12 cellular contexts compared by ENCODE assay signal in the genomic region with DNA sequence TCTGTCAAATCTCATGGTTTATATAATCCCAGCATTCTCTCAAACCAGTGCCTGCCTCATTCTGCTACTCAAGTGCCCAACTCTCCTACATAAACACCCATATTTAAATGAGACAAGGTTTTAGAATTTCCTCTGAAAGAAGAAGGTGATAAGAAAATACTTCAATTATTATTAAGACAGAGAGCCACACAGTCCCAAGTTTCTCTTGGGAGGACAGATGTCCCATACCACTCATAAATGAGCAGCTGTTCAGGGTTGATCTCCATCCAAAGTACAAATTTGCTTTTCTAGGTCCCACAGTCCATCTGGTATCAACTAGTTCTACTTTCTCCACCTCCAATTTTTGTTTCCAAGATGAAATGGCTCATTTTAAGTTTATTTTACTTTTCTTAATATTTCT. TPM values are rescaled to one million over a fixed set of nuclear protein-coding genes. Genes with fewer than 3 reads are reported as not detected.
DNase-seq lines count a peak whose midpoint lies in the region; ATAC-seq, FAIRE-seq and TF ChIP-seq lines count a peak whose summit lies in the region.
"Had no signal": no experiment of that assay in that cellular context is flagged by ENCODE, and none has a peak within 500 bp of the region (broad histone marks: within the 10 kb centered on the region; RNA-seq: fewer than 3 reads in every experiment).

No MANE protein-coding gene starts in this region.

- H3K27me3 ChIP-seq in left ventricle myocardium inferior (ENCODE audit: low read depth) (no peaks in the 10 kb centered on the region), pancreas (no peaks in the 10 kb centered on the region)

- no peaks in the 10 kb centered on the region for H3K36me3 Mint-ChIP-seq in natural killer cell
- H3K36me3 Mint-ChIP-seq in natural killer cell treated with Interleukin-12 subunit alpha and Interleukin-12 subunit beta and Interleukin-15 and Interleukin-18, amount 100 ng/mL, for 72 hours: peaks cover 4% of the 10 kb centered on the region
- H3K36me3 Mint-ChIP-seq in nephron progenitor cell (ENCODE audit: low read depth): peaks cover 51% of the 10 kb centered on the region
- H3K36me3 Mint-ChIP-seq in HFFc6 (ENCODE audit: low read depth): 0 out of 2 replicates have a peak, but pooled peaks cover 4% of the 10 kb centered on the region

- intact Hi-C loops in natural killer cell (cut with micrococcal nuclease) (no loop called here), left ventricle myocardium inferior (cut with micrococcal nuclease) (loop anchor here (10.0 kb wide), 1 partner anchor 56 kb away; a partner anchor contains a TSS), pancreas (cut with DNase I) (loop anchor here in 2 of 3 donors (5.0 to 10.0 kb wide), 3 partner anchors 44 to 146 kb away; a partner anchor contains a TSS)

- no peak overlapping the region for H3K4me3 ChIP-seq in left ventricle myocardium inferior
- H3K4me3 ChIP-seq in pancreas: no peak overlapping the region
- H3K4me3 ChIP-seq: prostate gland had no signal

- H3K4me3 Mint-ChIP-seq in natural killer cell (no peak overlapping the region), nephron progenitor cell (no peak overlapping the region), HFFc6 (no peak overlapping the region)
- no peak overlapping the region for H3K4me3 Mint-ChIP-seq in natural killer cell treated with Interleukin-12 subunit alpha and Interleukin-12 subunit beta and Interleukin-15 and Interleukin-18, amount 100 ng/mL, for 72 hours
- H3K4me3 Mint-ChIP-seq: activated CD4-positive, alpha-beta T cell treated with anti-CD3 and anti-CD28 coated beads for 36 hours had no signal

- no peak for DNase-seq in natural killer cell
- no peak for DNase-seq in natural killer cell treated with Interleukin-12 subunit alpha and Interleukin-12 subunit beta and Interleukin-15 and Interleukin-18, amount 100 ng/mL, for 72 hours (ENCODE audit: low spot score)
- no peak for DNase-seq in left ventricle myocardium inferior
- DNase-seq in nephron progenitor cell: no peak
- DNase-seq in pancreas: no peak
- DNase-seq in DMS114 treated with DMSO at 0.1 percent for 48 hours (lab: John Stamatoyannopoulos, UW; ENCODE audit: unreplicated experiment): no peak
- no peak for DNase-seq in COR-L47 (lab: John Stamatoyannopoulos, UW)
- DNase-seq in HFFc6: no peak
- DNase-seq: activated CD4-positive, alpha-beta T cell treated with anti-CD3 and anti-CD28 coated beads for 36 hours; MV-4-11; stimulated activated CD4-positive, alpha-beta T cell treated with anti-CD3 and anti-CD28 coated beads, Interleukin-2, amount 100 ng/mL, for 24 hours had no signal

- peaks cover 14% of the 10 kb centered on the region for H3K36me3 ChIP-seq in left ventricle myocardium inferior
- H3K36me3 ChIP-seq in pancreas: no peaks in the 10 kb centered on the region
- H3K36me3 ChIP-seq: prostate gland had no signal

- H3K4me1 ChIP-seq in left ventricle myocardium inferior (peaks cover 62% of the 10 kb centered on the region), pancreas (peaks cover 12 to 33% (median 25%) of the 10 kb centered on the region in 3 donors)
- H3K4me1 ChIP-seq: prostate gland had no signal

- H3K4me1 Mint-ChIP-seq in natural killer cell (peaks cover 6 to 35% of the 10 kb centered on the region in 2 donors), nephron progenitor cell (peaks cover 38% of the 10 kb centered on the region), HFFc6 (ENCODE audit: low read depth) (peaks cover 20% of the 10 kb centered on the region)
- peaks cover 0 to 3% of the 10 kb centered on the region in 2 donors for H3K4me1 Mint-ChIP-seq in natural killer cell treated with Interleukin-12 subunit alpha and Interleukin-12 subunit beta and Interleukin-15 and Interleukin-18, amount 100 ng/mL, for 72 hours (ENCODE audit: low read depth in 2 of 2)

- H3K9me3 ChIP-seq in left ventricle myocardium inferior (replicated peaks) (no peaks in the 10 kb centered on the region), pancreas (no peaks in the 10 kb centered on the region)
- H3K9me3 ChIP-seq: prostate gland had no signal

- H3K27me3 Mint-ChIP-seq in natural killer cell (ENCODE audit: low read depth in 2 of 2) (no peaks in the 10 kb centered on the region), nephron progenitor cell (ENCODE audit: low read depth, poor library complexity) (no peaks in the 10 kb centered on the region), HFFc6 (ENCODE audit: insufficient read depth) (no peaks in the 10 kb centered on the region)
- H3K27me3 Mint-ChIP-seq in natural killer cell treated with Interleukin-12 subunit alpha and Interleukin-12 subunit beta and Interleukin-15 and Interleukin-18, amount 100 ng/mL, for 72 hours: no peaks in the 10 kb centered on the region
- H3K27me3 Mint-ChIP-seq: activated CD4-positive, alpha-beta T cell treated with anti-CD3 and anti-CD28 coated beads for 36 hours had no signal

- ATAC-seq in natural killer cell (no peak), pancreas (no peak)
- no peak for ATAC-seq in natural killer cell treated with Interleukin-12 subunit alpha and Interleukin-12 subunit beta and Interleukin-15 and Interleukin-18, amount 100 ng/mL, for 72 hours

- FAIRE-seq in pancreas (lab: Jason Lieb, UNC): no peak

- no peaks in the 10 kb centered on the region for H3K9me3 Mint-ChIP-seq in natural killer cell
- no peaks in the 10 kb centered on the region for H3K9me3 Mint-ChIP-seq in natural killer cell treated with Interleukin-12 subunit alpha and Interleukin-12 subunit beta and Interleukin-15 and Interleukin-18, amount 100 ng/mL, for 72 hours
- no peaks in the 10 kb centered on the region for H3K9me3 Mint-ChIP-seq in nephron progenitor cell
- H3K9me3 Mint-ChIP-seq in HFFc6: no peaks in the 10 kb centered on the region

- peak overlapping the region; percentile 56 for H3K27ac ChIP-seq in left ventricle myocardium inferior (replicated peaks)
- H3K27ac ChIP-seq in pancreas: peak overlapping the region in 1 of 4 donors; percentile 1
- H3K27ac ChIP-seq: prostate gland had no signal

- TF ChIP-seq CTCF in natural killer cell (IDR thresholded peaks at IDR 0.05): no peak
- TF ChIP-seq CTCF in left ventricle myocardium inferior (IDR thresholded peaks at IDR 0.05; ENCODE audit: borderline replicate concordance): no peak
- TF ChIP-seq CTCF in nephron progenitor cell (IDR thresholded peaks at IDR 0.05): no peak
- no peak for TF ChIP-seq CTCF in pancreas (IDR thresholded peaks at IDR 0.05)
- no peak for TF ChIP-seq CTCF in HFFc6 (IDR thresholded peaks at IDR 0.05)

- H3K27ac Mint-ChIP-seq in natural killer cell (peak overlapping the region; percentile 2 to 51), nephron progenitor cell (peak overlapping the region; percentile 91), HFFc6 (no peak overlapping the region)
- peak overlapping the region in 1 of 2 donors; percentile 8 for H3K27ac Mint-ChIP-seq in natural killer cell treated with Interleukin-12 subunit alpha and Interleukin-12 subunit beta and Interleukin-15 and Interleukin-18, amount 100 ng/mL, for 72 hours
- H3K27ac Mint-ChIP-seq: activated CD4-positive, alpha-beta T cell treated with anti-CD3 and anti-CD28 coated beads for 36 hours had no signal

RNA-seq across cellular contexts. Expression of a gene that starts 11.3 kb away (rescaled TPM):
- total RNA-seq in natural killer cell (100 to 1,000 TPM; 189 to 201 (median 189) TPM), left ventricle myocardium inferior (162 TPM), pancreas (10 to 100 TPM; 51.1 to 93.0 (median 74.5) TPM)
- 100 to 1,000 TPM in 1 of 2 donors, 10 to 100 TPM in 1; 86.3 to 115 TPM for total RNA-seq in natural killer cell treated with Interleukin-12 subunit alpha and Interleukin-12 subunit beta and Interleukin-15 and Interleukin-18, amount 100 ng/mL, for 72 hours
- polyA plus RNA-seq in pancreas: 100 to 1,000 TPM in 1 of 2 donors, 10 to 100 TPM in 1; 98.8 to 122 TPM
- total RNA-seq in HFFc6 (2021; fragmentation: NEBNext Ultra II Directional; extraction: Animal tissue kit (Norgen Biotek cat#: 25700)): 10 to 100 TPM; 65.9 to 73.0 (median 70.1) TPM

RNA-seq across cellular contexts. Expression of a gene that starts 33.9 kb away (rescaled TPM):
- total RNA-seq in natural killer cell (10 to 100 TPM; 41.5 to 48.8 (median 47.8) TPM), left ventricle myocardium inferior (97.6 TPM), pancreas (10 to 100 TPM; 15.0 to 27.9 (median 22.6) TPM)
- total RNA-seq in natural killer cell treated with Interleukin-12 subunit alpha and Interleukin-12 subunit beta and Interleukin-15 and Interleukin-18, amount 100 ng/mL, for 72 hours: 10 to 100 TPM; 38.7 to 69.8 TPM
- polyA plus RNA-seq in pancreas: 10 to 100 TPM in 1 of 2 donors, 1 to 10 TPM in 1; 6.8 to 18.0 TPM
- total RNA-seq in HFFc6 (2021; fragmentation: NEBNext Ultra II Directional; extraction: Animal tissue kit (Norgen Biotek cat#: 25700)): 10 to 100 TPM; 65.2 to 74.3 (median 70.5) TPM

RNA-seq across cellular contexts. Expression of a gene that starts 45.8 kb away (rescaled TPM):
- total RNA-seq in natural killer cell (10 to 100 TPM; 25.3 to 27.9 (median 25.5) TPM), left ventricle myocardium inferior (280 TPM), pancreas (10 to 100 TPM; 15.0 to 47.3 (median 23.0) TPM)
- total RNA-seq in natural killer cell treated with Interleukin-12 subunit alpha and Interleukin-12 subunit beta and Interleukin-15 and Interleukin-18, amount 100 ng/mL, for 72 hours: 10 to 100 TPM; 55.7 to 63.3 TPM
- 10 to 100 TPM; 37.3 to 52.3 TPM for polyA plus RNA-seq in pancreas
- 100 to 1,000 TPM; 448 to 538 (median 470) TPM for total RNA-seq in HFFc6 (2021; fragmentation: NEBNext Ultra II Directional; extraction: Animal tissue kit (Norgen Biotek cat#: 25700))
